In the genomic region with DNA sequence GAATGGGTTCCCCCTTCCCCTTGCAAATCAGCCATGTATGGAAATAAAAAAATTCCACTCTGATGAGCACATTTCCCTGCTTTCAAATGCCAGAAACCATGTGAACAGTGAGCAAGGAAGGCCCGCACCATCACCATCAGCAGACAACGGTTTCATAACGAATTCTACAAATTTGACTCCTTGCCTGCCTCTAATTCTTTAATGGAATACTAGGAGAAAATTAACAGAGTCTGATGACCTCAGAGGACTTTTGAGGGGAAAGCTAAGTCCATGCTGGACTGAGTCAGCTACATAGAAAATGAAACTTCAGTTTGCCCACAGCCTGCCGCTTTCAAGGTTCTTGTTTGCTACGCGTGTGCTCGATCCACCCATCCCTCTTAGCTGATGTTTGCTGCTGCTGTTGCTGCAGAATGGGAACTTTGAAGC, we compare ENCODE assay signal across 9 cellular contexts. TPM values are rescaled to one million over a fixed set of nuclear protein-coding genes. Genes with fewer than 3 reads are reported as not detected.
A peak's percentile ranks its signal among the peaks of the same experiment; 100 is the strongest.
DNase-seq lines count a peak whose midpoint lies in the region; ATAC-seq and TF ChIP-seq lines count a peak whose summit lies in the region.
"Had no signal": no experiment of that assay in that cellular context is flagged by ENCODE, and none has a peak within 500 bp of the region (broad histone marks: within the 10 kb centered on the region; RNA-seq: fewer than 3 reads in every experiment).

No MANE protein-coding gene starts in this region.

- peak overlapping the region; percentile 19 for H3K4me3 Mint-ChIP-seq in T-helper 17 cell
- H3K4me3 Mint-ChIP-seq: naive B cell had no signal

- no peak for TF ChIP-seq CTCF in AG04450 (IDR thresholded peaks at IDR 0.05; ENCODE audit: low read depth, low read length)
- TF ChIP-seq CTCF in left lung (IDR thresholded peaks at IDR 0.05): no peak

- no peaks in the 10 kb centered on the region for H3K9me3 ChIP-seq in AG04450 (ENCODE audit: control insufficient read depth, insufficient read depth, low read length)
- no peaks in the 10 kb centered on the region for H3K9me3 ChIP-seq in T-helper 17 cell (ENCODE audit: control insufficient read depth, low read length, poor library complexity, severe bottlenecking)
- no peaks in the 10 kb centered on the region for H3K9me3 ChIP-seq in left lung

- no peaks in the 10 kb centered on the region for H3K36me3 Mint-ChIP-seq in T-helper 17 cell (ENCODE audit: low read depth)
- H3K36me3 Mint-ChIP-seq: naive B cell had no signal

- DNase-seq in AG04450 (ENCODE audit: low read depth, low spot score) (peak; percentile 4), T-helper 17 cell (no peak), left lung (no peak), inferior parietal cortex (ENCODE audit: extremely low spot score) (no peak), retina (no peak), NCI-H2081 treated with DMSO at 0.1 percent for 48 hours (lab: John Stamatoyannopoulos, UW) (no peak)
- DNase-seq in activated CD4-positive, alpha-beta T cell treated with anti-CD3 and anti-CD28 coated beads, Interleukin-2, amount 50 U/mL, for 1 hour: no peak
- DNase-seq: naive B cell had no signal

- no peaks in the 10 kb centered on the region for H3K4me1 Mint-ChIP-seq in T-helper 17 cell
- H3K4me1 Mint-ChIP-seq: naive B cell had no signal

- H3K4me1 ChIP-seq in left lung: peaks cover 0 to 7% of the 10 kb centered on the region in 2 donors

- intact Hi-C loops in left lung (cut with DNase I): no loop called here

- POLR2A ChIA-PET in AG04450 (lab: Yijun Ruan, JAX): interaction anchor here (0.6 kb wide), 2 partner anchors 235 to 674 kb away, joined by 3 to 5 read pairs; no protein-coding TSS in a partner anchor

- CTCF ChIA-PET in AG04450 (lab: Charles Lee): interaction anchor here (0.7 kb wide), 1 partner anchor 48 kb away, joined by 3 read pairs; no protein-coding TSS in a partner anchor

- no peak overlapping the region for H3K27ac Mint-ChIP-seq in T-helper 17 cell
- H3K27ac Mint-ChIP-seq: naive B cell had no signal

- ATAC-seq in GM21529 (IDR thresholded peaks at IDR 0.05; ENCODE audit: unreplicated experiment): peak; percentile 95
- no peak for ATAC-seq in T-helper 17 cell
- ATAC-seq in left lung: peak; percentile 41

- H3K27ac ChIP-seq in AG04450 (ENCODE audit: low read depth, low read length) (peak overlapping the region; percentile 49), left lung (peak overlapping the region; percentile 66 to 74)

- H3K4me3 ChIP-seq in AG04450 (ENCODE audit: low read depth, low read length) (peak overlapping the region; percentile 5), left lung (no peak overlapping the region)

- no peaks in the 10 kb centered on the region for H3K36me3 ChIP-seq in left lung

- H3K27me3 ChIP-seq in AG04450 (ENCODE audit: control insufficient read depth, insufficient read depth, low read length): no peaks in the 10 kb centered on the region
- H3K27me3 ChIP-seq in left lung: no peaks in the 10 kb centered on the region

- H3K27me3 Mint-ChIP-seq in T-helper 17 cell: peaks cover 5% of the 10 kb centered on the region
- H3K27me3 Mint-ChIP-seq: naive B cell had no signal

RNA-seq across cellular contexts. Expression of gene KL, which starts 46.7 kb away (rescaled TPM):
- polyA plus RNA-seq in AG04450 (2011; rRNA removed): not detected in 2 replicates
- not detected in 2 replicates for polyA minus RNA-seq in AG04450 (2011; rRNA and poly(A)+ RNA removed)
- not detected for total RNA-seq in T-helper 17 cell
- 1 to 10 TPM; 2.8 to 5.7 TPM for total RNA-seq in left lung
